19 cellular contexts compared by ENCODE assay signal in genomic region chr1:99397029-99397428, GRCh38.
"Had no signal": no experiment of that assay in that cellular context is flagged by ENCODE, and none has a peak within 500 bp of the region (broad histone marks: within the 10 kb centered on the region; RNA-seq: fewer than 3 reads in every experiment).

No MANE protein-coding gene starts in this region.

- H3K4me3 ChIP-seq: body of pancreas, dorsolateral prefrontal cortex, left ventricle myocardium inferior, right lobe of liver had no signal

- H3K4me3 Mint-ChIP-seq: activated CD8-positive, alpha-beta T cell treated with anti-CD3 and anti-CD28 coated beads, Interleukin-2, amount 10 ng/mL, durations not matched to agents 7 days and 5 days; activated naive CD4-positive, alpha-beta T cell treated with anti-CD3 and anti-CD28 coated beads for 36 hours; activated T-helper 17 cell treated with anti-CD3 and anti-CD28 coated beads, Interleukin-2, amount 50 U/mL, for 72 hours; memory B cell; neural crest cell; type B pancreatic cell had no signal

- H3K27me3 ChIP-seq: body of pancreas, dorsolateral prefrontal cortex, right lobe of liver had no signal

- H3K9ac ChIP-seq: SK-N-SH had no signal

- H3K27ac ChIP-seq: body of pancreas, dorsolateral prefrontal cortex, foreskin keratinocyte, left ventricle myocardium inferior, right lobe of liver, VCaP had no signal

- H3K4me1 ChIP-seq: body of pancreas, foreskin keratinocyte, right lobe of liver had no signal

- H3K4me2 ChIP-seq: SK-N-SH had no signal

- H3K9me3 ChIP-seq: body of pancreas, right lobe of liver, SK-N-SH had no signal

- H3K36me3 Mint-ChIP-seq: memory B cell, type B pancreatic cell had no signal

- H3K9me3 Mint-ChIP-seq: activated naive CD4-positive, alpha-beta T cell treated with anti-CD3 and anti-CD28 coated beads for 36 hours; activated T-helper 17 cell treated with anti-CD3 and anti-CD28 coated beads, Interleukin-2, amount 50 U/mL, for 72 hours; memory B cell; neural crest cell; type B pancreatic cell had no signal

- DNase-seq: activated CD8-positive, alpha-beta T cell treated with anti-CD3 and anti-CD28 coated beads, Interleukin-2, amount 10 ng/mL, durations not matched to agents 7 days and 5 days; activated naive CD4-positive, alpha-beta T cell treated with anti-CD3 and anti-CD28 coated beads for 36 hours; body of pancreas; cerebellar nuclear complex; dorsolateral prefrontal cortex; foreskin keratinocyte; head of caudate nucleus; islet precursor cell; left ventricle myocardium inferior; right lobe of liver; SK-N-SH; stimulated activated naive CD4-positive, alpha-beta T cell; T-helper 1 cell had no signal

- H3K4me1 Mint-ChIP-seq: activated T-helper 17 cell treated with anti-CD3 and anti-CD28 coated beads, Interleukin-2, amount 50 U/mL, for 72 hours; memory B cell; neural crest cell had no signal

- H3K36me3 ChIP-seq: left ventricle myocardium inferior, right lobe of liver had no signal

- ATAC-seq: activated CD8-positive, alpha-beta T cell treated with anti-CD3 and anti-CD28 coated beads, Interleukin-2, amount 10 ng/mL, durations not matched to agents 7 days and 5 days; activated T-helper 17 cell treated with anti-CD3 and anti-CD28 coated beads, Interleukin-2, amount 50 U/mL, for 72 hours; body of pancreas; esophagus mucosa; foreskin keratinocyte; right lobe of liver had no signal

- H3K27me3 Mint-ChIP-seq: memory B cell, type B pancreatic cell had no signal
